4 cellular contexts compared by ENCODE assay signal in genomic region chrX:12943592-12943991, GRCh38. TPM values are rescaled to one million over a fixed set of nuclear protein-coding genes. Genes with fewer than 3 reads are reported as not detected.
"Had no signal": no experiment of that assay in that cellular context is flagged by ENCODE, and none has a peak within 500 bp of the region (broad histone marks: within the 10 kb centered on the region; RNA-seq: fewer than 3 reads in every experiment).

No MANE protein-coding gene starts in this region.

RNA-seq across cellular contexts. Expression of gene TLR8, which starts 37.2 kb away (rescaled TPM):
- total RNA-seq: HepG2, HT-29, HT1080, IMR-90 had no signal
- polyA plus RNA-seq: HepG2, IMR-90 had no signal
